Comparison of ENCODE assay signal across 14 cellular contexts in the genomic region with DNA sequence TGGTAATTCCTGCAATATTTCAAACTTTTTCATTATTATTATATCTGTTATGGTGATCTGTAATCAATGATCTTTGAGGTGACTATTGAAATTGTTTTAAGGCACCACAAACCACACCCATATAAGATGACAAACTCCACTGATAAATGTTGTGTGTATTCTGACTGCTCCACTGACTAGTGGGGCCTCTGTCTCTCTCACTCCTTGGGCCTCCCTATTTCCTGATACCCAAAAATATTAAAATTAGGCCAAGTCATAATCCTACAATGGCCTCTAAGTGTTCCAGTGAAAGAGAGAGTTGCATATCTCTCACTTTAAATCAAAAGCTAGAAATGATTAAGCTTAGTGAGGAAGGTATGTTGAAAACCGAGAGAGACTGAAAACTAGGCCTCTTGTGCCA.
"Had no signal": no experiment of that assay in that cellular context is flagged by ENCODE, and none has a peak within 500 bp of the region (broad histone marks: within the 10 kb centered on the region; RNA-seq: fewer than 3 reads in every experiment).

No MANE protein-coding gene starts in this region.

- ATAC-seq: left lobe of liver, pancreas had no signal

- H3K4me3 Mint-ChIP-seq: T-helper 1 cell treated with Interleukin-12 subunit alpha and Interleukin-12 subunit beta and Interleukin-4 antibody, amounts not matched to agents 30 μg/mL and 1 μg/mL, for 36 hours had no signal

- DNase-seq: activated CD4-positive, alpha-beta T cell treated with anti-CD3 and anti-CD28 coated beads, Interleukin-2, amount 50 U/mL, for 1 hour; activated effector memory CD4-positive, alpha-beta T cell treated with anti-CD3 and anti-CD28 coated beads, Interleukin-2, amount 50 U/mL, for 16 hours; esophagus squamous epithelium; hippocampal formation; midbrain; pancreas; SIG-M5; sigmoid colon; spleen; stimulated activated CD4-positive, alpha-beta T cell treated with anti-CD3 and anti-CD28 coated beads, Interleukin-1b, Interleukin-23, amount 100 ng/mL, for 48 hours; transverse colon had no signal

- H3K27ac Mint-ChIP-seq: T-helper 1 cell treated with Interleukin-12 subunit alpha and Interleukin-12 subunit beta and Interleukin-4 antibody, amounts not matched to agents 30 μg/mL and 1 μg/mL, for 36 hours had no signal

- H3K9me3 ChIP-seq: pancreas, vagina had no signal
